Comparison of ENCODE assay signal across 23 cellular contexts in the genomic region with DNA sequence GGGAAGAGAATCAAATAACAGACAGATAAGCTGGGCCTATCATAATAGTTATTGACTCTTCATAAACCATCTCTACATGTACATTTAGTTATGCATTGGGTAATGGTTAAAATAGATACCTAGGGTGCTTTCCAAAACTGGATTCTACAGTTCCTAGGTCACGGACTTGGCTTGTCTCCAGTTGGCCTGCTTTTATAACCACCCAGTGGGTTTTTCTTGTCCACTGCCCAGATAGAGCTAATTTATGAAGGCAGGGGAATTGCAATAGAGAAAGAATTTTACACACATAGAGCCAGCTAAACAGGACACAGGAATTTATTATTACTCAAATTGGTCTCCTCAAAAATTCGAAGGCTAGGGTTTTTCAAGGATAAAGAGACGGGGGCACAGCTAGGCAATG.
"Had no signal": no experiment of that assay in that cellular context is flagged by ENCODE, and none has a peak within 500 bp of the region (broad histone marks: within the 10 kb centered on the region; RNA-seq: fewer than 3 reads in every experiment).

No MANE protein-coding gene starts in this region.

- H3K4me1 ChIP-seq: breast epithelium had no signal

- DNase-seq: activated CD4-positive, alpha-beta memory T cell treated with anti-CD3 and anti-CD28 coated beads, Interleukin-2, amount 10 ng/mL, durations not matched to agents 7 days and 5 days; activated CD4-positive, alpha-beta T cell treated with anti-CD3 and anti-CD28 coated beads, Interleukin-2, amount 50 U/mL, for 1 hour; activated CD4-positive, CD25-positive, alpha-beta regulatory T cell; activated gamma-delta T cell; activated naive CD4-positive, alpha-beta T cell treated with anti-CD3 and anti-CD28 coated beads for 36 hours; activated T-cell treated with anti-CD3 and anti-CD28 coated beads for 4 hours; activated T-cell treated with anti-CD3 and anti-CD28 coated beads, Interleukin-2, amount 50 U/mL, for 48 hours; anterior cingulate cortex; central memory CD4-positive, alpha-beta T cell; Kasumi-1; NCI-H1105 treated with DMSO at 0.1 percent for 48 hours; NCI-H1436 treated with DMSO at 0.1 percent for 48 hours; NCI-H187; NCI-H2081; NCI-H446 treated with DMSO at 0.1 percent for 48 hours; NCI-H524 treated with DMSO at 0.1 percent for 48 hours; NCI-H748 treated with DMSO at 0.1 percent for 48 hours; T-helper 1 cell had no signal

- H3K27me3 Mint-ChIP-seq: activated T-helper 17 cell treated with anti-CD3 and anti-CD28 coated beads, Interleukin-2, amount 50 U/mL, for 72 hours had no signal

- H3K27ac ChIP-seq: breast epithelium, SK-N-MC, VCaP had no signal

- H3K36me3 ChIP-seq: breast epithelium had no signal

- H3K9me3 ChIP-seq: breast epithelium had no signal

- H3K27ac Mint-ChIP-seq: activated CD4-positive, alpha-beta memory T cell treated with anti-CD3 and anti-CD28 coated beads, Interleukin-2, amount 10 ng/mL, durations not matched to agents 7 days and 5 days; activated naive CD4-positive, alpha-beta T cell treated with anti-CD3 and anti-CD28 coated beads for 36 hours; activated T-helper 17 cell treated with anti-CD3 and anti-CD28 coated beads, Interleukin-2, amount 50 U/mL, for 72 hours had no signal

- H3K4me3 ChIP-seq: breast epithelium, SK-N-MC had no signal

- H3K9me3 Mint-ChIP-seq: activated CD4-positive, alpha-beta memory T cell treated with anti-CD3 and anti-CD28 coated beads, Interleukin-2, amount 10 ng/mL, durations not matched to agents 7 days and 5 days; activated naive CD4-positive, alpha-beta T cell treated with anti-CD3 and anti-CD28 coated beads for 36 hours; activated T-helper 17 cell treated with anti-CD3 and anti-CD28 coated beads, Interleukin-2, amount 50 U/mL, for 72 hours had no signal

- ATAC-seq: activated T-helper 17 cell treated with anti-CD3 and anti-CD28 coated beads, Interleukin-2, amount 50 U/mL, for 72 hours had no signal

- H3K4me3 Mint-ChIP-seq: activated CD4-positive, alpha-beta memory T cell treated with anti-CD3 and anti-CD28 coated beads, Interleukin-2, amount 10 ng/mL, durations not matched to agents 7 days and 5 days; activated naive CD4-positive, alpha-beta T cell treated with anti-CD3 and anti-CD28 coated beads for 36 hours; activated naive CD8-positive, alpha-beta T cell; activated T-helper 17 cell treated with anti-CD3 and anti-CD28 coated beads, Interleukin-2, amount 50 U/mL, for 72 hours had no signal

- H3K27me3 ChIP-seq: breast epithelium had no signal
